Comparison of ENCODE assay signal across 8 cellular contexts in the genomic region with DNA sequence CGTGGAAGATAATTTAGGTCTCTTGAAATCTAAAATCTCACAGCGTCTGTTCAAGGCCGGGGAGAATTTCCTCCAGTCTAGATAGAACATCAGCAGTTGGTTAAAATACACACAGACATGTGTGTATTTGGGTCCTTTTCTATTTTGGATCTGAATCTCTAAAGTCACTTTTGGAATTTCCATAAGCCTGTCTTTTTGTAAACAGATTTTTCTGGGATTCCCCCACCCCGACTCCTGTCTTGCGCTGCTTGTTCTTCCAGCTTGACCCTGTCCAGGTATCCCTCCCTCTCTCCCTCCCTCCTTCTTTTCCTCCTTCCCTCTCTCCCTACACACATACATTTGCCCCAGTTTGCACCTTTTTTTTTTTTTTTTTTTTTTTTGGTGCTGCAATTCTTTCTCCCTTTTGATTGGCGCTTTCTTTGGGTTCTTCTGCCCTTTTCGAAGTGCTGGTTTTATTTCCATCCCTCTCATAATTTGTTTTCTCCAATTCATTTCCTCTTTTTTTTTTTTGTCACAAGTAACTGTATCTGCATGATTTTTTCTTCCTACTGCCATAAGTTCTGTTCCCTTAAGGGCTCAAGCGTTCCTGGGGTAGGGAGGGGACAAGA.
DNase-seq lines count a peak whose midpoint lies in the region; ATAC-seq, FAIRE-seq and TF ChIP-seq lines count a peak whose summit lies in the region.

No MANE protein-coding gene starts in this region.

- POLR2A ChIA-PET in A549 (lab: Yijun Ruan, JAX) = interaction anchor here (0.7 to 3.8 kb wide), 5 partner anchors 17 to 114 kb away, joined by 3 to 38 read pairs (median 8); partner anchors contain the start of gene SERTAD2

- H3K27me3 ChIP-seq in left lung (no peaks in the 10 kb centered on the region), transverse colon (no peaks in the 10 kb centered on the region)

- CTCF ChIA-PET in A549 (lab: Yijun Ruan, JAX) = interaction anchor here (0.9 to 4.1 kb wide), 11 partner anchors 8 to 122 kb away, joined by 3 to 20 read pairs (median 4); no protein-coding TSS in a partner anchor

- intact Hi-C loops in left lung (cut with DNase I) (no loop called here), transverse colon (cut with DNase I; ENCODE audit: low total_unique reads) (loop anchor here (5.0 kb wide), 1 partner anchor 126 kb away; no protein-coding TSS in a partner anchor)

- TF ChIP-seq EP300 in A549 (IDR thresholded peaks at IDR 0.05) (no peak), transverse colon (IDR thresholded peaks at IDR 0.05; ENCODE audit: low read depth) (no peak)

- 40% methylated on average over 8 of the region's 8 CpGs for WGBS in A549 (ENCODE audit: missing lambda C conversion rate)
- WGBS in adipose tissue, 3 donors = 17 to 36% (median 24%) methylated on average over 8 of the region's 8 CpGs
- 16 to 26% methylated on average over 5 to 8 of the region's 8 CpGs for WGBS in transverse colon (ENCODE audit: low coverage in 1 of 2), 2 donors

- H3K36me3 ChIP-seq in left lung (no peaks in the 10 kb centered on the region), transverse colon (no peaks in the 10 kb centered on the region)

- H3K27ac ChIP-seq in A549 (peak overlapping the region; percentile 85 to 94), adipose tissue (ENCODE audit: low read depth, low read length) (peak overlapping the region; percentile 93), left lung (peak overlapping the region; percentile 97 to 98), transverse colon (peak overlapping the region; percentile 93 to 98 (median 95))

- TF ChIP-seq POLR2A in A549 (IDR thresholded peaks at IDR 0.05; ENCODE audit: low read length) (no peak), transverse colon (IDR thresholded peaks at IDR 0.05) (no peak), erythroblast (IDR thresholded peaks at IDR 0.05; ENCODE audit: low read length) (no peak)

- TF ChIP-seq CTCF in A549 (IDR thresholded peaks at IDR 0.05) = no peak
- no peak for TF ChIP-seq CTCF in HFF-Myc (IDR thresholded peaks at IDR 0.05; ENCODE audit: low read depth, low read length, missing control alignments)
- TF ChIP-seq CTCF in left lung (IDR thresholded peaks at IDR 0.05) = no peak
- TF ChIP-seq CTCF in transverse colon (IDR thresholded peaks at IDR 0.05) = no peak

- DNase-seq in A549 (ENCODE audit: low read depth in 1 of 2, low spot score in 1 of 2) (no peak), HFF-Myc (ENCODE audit: extremely low read depth, low read depth) (no peak), left lung (no peak), transverse colon (no peak), erythroblast (lab: John Stamatoyannopoulos, UW) (no peak)
- DNase-seq in stimulated activated CD4-positive, alpha-beta T cell treated with anti-CD3 and anti-CD28 coated beads, Interleukin-4, amount 100 ng/mL, for 4 hours = no peak
- no peak for DNase-seq in activated CD4-positive, alpha-beta T cell treated with anti-CD3 and anti-CD28 coated beads, Interleukin-2, amount 50 U/mL, for 48 hours

- H3K4me1 ChIP-seq in A549 (peaks cover 32% of the 10 kb centered on the region), left lung (peaks cover 5 to 23% of the 10 kb centered on the region in 2 donors), transverse colon (peaks cover 0 to 28% (median 19%) of the 10 kb centered on the region in 4 donors)

- H3K9me3 ChIP-seq in A549 = no peaks in the 10 kb centered on the region
- no peaks in the 10 kb centered on the region for H3K9me3 ChIP-seq in left lung
- no peaks in the 10 kb centered on the region for H3K9me3 ChIP-seq in transverse colon

- no peak for FAIRE-seq in A549 (lab: Jason Lieb, UNC)

- peak overlapping the region; percentile 80 for H3K4me2 ChIP-seq in A549

- in situ Hi-C loops in transverse colon (cut with MboI; ENCODE audit: low pct_ligation_motif_present in 1 of 4, low pct_unique_long_range_greater_than_20kb in 1 of 4, low sequenced_read_pairs in 3 of 4) = no loop called here

- H3K4me3 ChIP-seq in A549 (peak overlapping the region; percentile 65), HFF-Myc (replicated peaks; ENCODE audit: low read depth, low read length) (peak overlapping the region; percentile 60), left lung (peak overlapping the region; percentile 62 to 65), transverse colon (peak overlapping the region; percentile 55 to 79 (median 70))

- ATAC-seq in A549 = peak; percentile 27 to 31; a peak in 4 of 6 replicates
- ATAC-seq in left lung = peak; percentile 1

- no peak for TF ChIP-seq RAD21 in A549 (conservative IDR thresholded peaks at IDR 0.05 in 1 of 2, IDR thresholded peaks at IDR 0.05 in 1 of 2)

TF ChIP-seq in A549, 52 proteins besides CTCF, POLR2A, EP300 and RAD21:
- TF ChIP-seq NR3C1 (IDR thresholded peaks at IDR 0.05) = no peak
